In the genomic region with DNA sequence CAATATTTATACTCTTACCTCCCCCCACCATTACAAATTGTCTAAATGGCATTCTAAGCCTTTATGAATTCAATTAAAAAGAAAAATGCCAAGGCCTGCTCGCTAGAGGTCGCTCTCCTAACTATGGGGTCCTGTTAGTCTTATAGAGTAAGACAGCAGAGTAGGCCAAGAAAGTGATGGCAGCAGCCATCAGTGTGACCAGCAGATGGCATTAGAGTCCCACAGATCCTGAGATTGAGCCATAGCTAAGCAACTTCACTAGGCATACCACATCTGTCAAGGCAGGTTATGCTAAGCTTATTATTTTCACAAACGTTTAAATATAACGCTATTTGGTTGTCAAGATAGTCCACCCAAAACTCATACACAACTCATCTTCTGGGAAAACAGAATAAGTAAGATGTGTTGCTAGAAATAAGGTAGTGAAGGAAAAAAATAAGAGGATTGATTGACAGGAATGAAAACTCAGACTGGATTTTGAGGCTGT, we compare ENCODE assay signal across 8 cellular contexts. TPM values are rescaled to one million over a fixed set of nuclear protein-coding genes. Genes with fewer than 3 reads are reported as not detected.
DNase-seq lines count a peak whose midpoint lies in the region; ATAC-seq and TF ChIP-seq lines count a peak whose summit lies in the region.

No MANE protein-coding gene starts in this region.

- no peak overlapping the region for H2BK120ac ChIP-seq in neuronal stem cell (ENCODE audit: low read depth, low read length)

- no peaks in the 10 kb centered on the region for H3K36me3 Mint-ChIP-seq in activated T-cell treated with anti-CD3 and anti-CD28 coated beads, Interleukin-2, amount 50 U/mL, for 72 hours (ENCODE audit: insufficient read depth in 2 of 2)

- TF ChIP-seq CTCF in HCT116 (IDR thresholded peaks at IDR 0.05 in 2 of 3, conservative IDR thresholded peaks at IDR 0.05 in 1 of 3; ENCODE audit: borderline replicate concordance in 1 of 3, insufficient read depth in 1 of 3, low read depth in 2 of 3, low read length in 2 of 3) (peak; percentile 99 to 100 (median 99)), fibroblast of pulmonary artery (IDR thresholded peaks at IDR 0.05; ENCODE audit: low read length, missing control alignments) (peak; percentile 100)

- H3K4me3 ChIP-seq in HCT116 (replicated peaks in 1 of 2; ENCODE audit: low read depth in 1 of 2, low read length in 2 of 2) = no peak overlapping the region
- H3K4me3 ChIP-seq in MG63 = no peak overlapping the region
- no peak overlapping the region for H3K4me3 ChIP-seq in fibroblast of pulmonary artery (replicated peaks; ENCODE audit: low read depth, low read length)
- no peak overlapping the region for H3K4me3 ChIP-seq in neuronal stem cell (ENCODE audit: low read length in 2 of 2)

- POLR2A ChIA-PET in HCT116 (lab: Charles Lee) = interaction anchor here (0.6 to 1.6 kb wide), 2 partner anchors 8 to 121 kb away, joined by 3 read pairs; no protein-coding TSS in a partner anchor

- H3K79me2 ChIP-seq in HCT116 (ENCODE audit: insufficient read depth, low read length) = no peaks in the 10 kb centered on the region

- no CpG with 5 or more reads among the region's 4 CpGs for WGBS in neuronal stem cell (ENCODE audit: extremely low coverage in 2 of 2, insufficient read length in 2 of 2, insufficient replicate concordance in 1 of 2), 2 donors

- H3K9me2 ChIP-seq in HCT116 (ENCODE audit: insufficient read depth) = no peaks in the 10 kb centered on the region

- no peak overlapping the region for H3K27ac ChIP-seq in HCT116 (ENCODE audit: low read depth, low read length)
- no peak overlapping the region for H3K27ac ChIP-seq in neuronal stem cell (replicated peaks; ENCODE audit: low read length)
- no peak overlapping the region for H3K27ac ChIP-seq in substantia nigra (ENCODE audit: low read depth, low read length, poor library complexity, severe bottlenecking)

- H3K4ac ChIP-seq in neuronal stem cell (ENCODE audit: low read length) = no peak overlapping the region

- no peak overlapping the region for H2AFZ ChIP-seq in HCT116 (ENCODE audit: low read depth, low read length, poor library complexity, severe bottlenecking)
- H2AFZ ChIP-seq in neuronal stem cell (ENCODE audit: low read length) = no peak overlapping the region

- H3K4me1 ChIP-seq in HCT116 (ENCODE audit: control insufficient read depth in 1 of 2, insufficient read depth in 2 of 2, low read length in 2 of 2) (no peaks in the 10 kb centered on the region), neuronal stem cell (ENCODE audit: control insufficient read depth in 2 of 2, insufficient read depth in 1 of 2, low read depth in 1 of 2, low read length in 2 of 2) (no peaks in the 10 kb centered on the region)

- no peaks in the 10 kb centered on the region for H3K27me3 Mint-ChIP-seq in activated T-cell treated with anti-CD3 and anti-CD28 coated beads, Interleukin-2, amount 50 U/mL, for 72 hours (ENCODE audit: low read depth)

- H2BK5ac ChIP-seq in neuronal stem cell (ENCODE audit: low read length) = no peak overlapping the region

- H2BK12ac ChIP-seq in neuronal stem cell (ENCODE audit: low read length) = no peak overlapping the region

- H3K9me3 Mint-ChIP-seq in activated T-cell treated with anti-CD3 and anti-CD28 coated beads, Interleukin-2, amount 50 U/mL, for 72 hours = no peaks in the 10 kb centered on the region

- no peak overlapping the region for H2AK5ac ChIP-seq in neuronal stem cell (ENCODE audit: low read depth, low read length)

- H3K9ac ChIP-seq in HCT116 (ENCODE audit: low read length) = no peak overlapping the region
- H3K9ac ChIP-seq in neuronal stem cell (ENCODE audit: low read depth, low read length, poor library complexity) = no peak overlapping the region

- no peak overlapping the region for H3K4me3 Mint-ChIP-seq in activated T-cell treated with anti-CD3 and anti-CD28 coated beads, Interleukin-2, amount 50 U/mL, for 72 hours

- no peak overlapping the region for H3K18ac ChIP-seq in neuronal stem cell (ENCODE audit: low read length)

- H3K4me2 ChIP-seq in HCT116 (ENCODE audit: low read length) (no peak overlapping the region), neuronal stem cell (ENCODE audit: insufficient read depth, low read length, poor library complexity, severe bottlenecking) (no peak overlapping the region)

- no peak overlapping the region for H3K23ac ChIP-seq in neuronal stem cell (ENCODE audit: low read depth, low read length, poor library complexity)

- H4K20me1 ChIP-seq in HCT116 (ENCODE audit: insufficient read depth) = no peaks in the 10 kb centered on the region

- H3K27me3 ChIP-seq in HCT116 (ENCODE audit: insufficient read depth, low read length) = no peaks in the 10 kb centered on the region
- no peaks in the 10 kb centered on the region for H3K27me3 ChIP-seq in MG63
- H3K27me3 ChIP-seq in neuronal stem cell (ENCODE audit: control insufficient read depth in 3 of 3, insufficient read depth in 3 of 3, low read depth in 1 of 3, low read length in 3 of 3) = no peaks in the 10 kb centered on the region

- H3K9me3 ChIP-seq in HCT116 (ENCODE audit: control insufficient read depth in 1 of 2, insufficient read depth in 1 of 2, low read depth in 1 of 2, low read length in 2 of 2) (no peaks in the 10 kb centered on the region), MG63 (no peaks in the 10 kb centered on the region), neuronal stem cell (replicated peaks in 1 of 2; ENCODE audit: control insufficient read depth in 2 of 2, insufficient read depth in 1 of 2, low read depth in 1 of 2, low read length in 2 of 2) (no peaks in the 10 kb centered on the region)

- no peak overlapping the region for H3K27ac Mint-ChIP-seq in activated T-cell treated with anti-CD3 and anti-CD28 coated beads, Interleukin-2, amount 50 U/mL, for 72 hours

- H3K14ac ChIP-seq in neuronal stem cell (ENCODE audit: low read length) = no peak overlapping the region

- peak; percentile 100 for TF ChIP-seq RAD21 in HCT116 (IDR thresholded peaks at IDR 0.05; ENCODE audit: low read depth)

- no peak overlapping the region for H4K91ac ChIP-seq in neuronal stem cell (ENCODE audit: low read depth, low read length, poor library complexity)

- CTCF ChIA-PET in HCT116 (lab: Charles Lee) = interaction anchor here (0.6 to 1.7 kb wide), 34 partner anchors 9 to 905 kb away, joined by 3 to 61 read pairs (median 5); partner anchors contain the start of gene CNKSR3

- no peaks in the 10 kb centered on the region for H3K36me3 ChIP-seq in HCT116 (ENCODE audit: control insufficient read depth in 1 of 2, insufficient read depth in 2 of 2, low read length in 2 of 2)
- H3K36me3 ChIP-seq in MG63 = no peaks in the 10 kb centered on the region
- no peaks in the 10 kb centered on the region for H3K36me3 ChIP-seq in neuronal stem cell (replicated peaks in 1 of 2; ENCODE audit: control insufficient read depth in 2 of 2, insufficient read depth in 2 of 2, low read length in 2 of 2)

- TF ChIP-seq POLR2A in HCT116 (IDR thresholded peaks at IDR 0.05; ENCODE audit: borderline replicate concordance, extremely low read depth, insufficient read depth, insufficient read length) = no peak

- H3K79me1 ChIP-seq in neuronal stem cell (ENCODE audit: low read depth, low read length) = no peaks in the 10 kb centered on the region

- intact Hi-C loops in HCT116 (cut with micrococcal nuclease) = loop anchor here (1.0 to 5.0 kb wide), 8 partner anchors 57 to 642 kb away; partner anchors contain the start of gene SCAF8

- no peak overlapping the region for H2BK15ac ChIP-seq in neuronal stem cell (ENCODE audit: low read length)

- no peak overlapping the region for H4K8ac ChIP-seq in neuronal stem cell (ENCODE audit: low read depth, low read length)

- peak; percentile 91 for DNase-seq in GM04504 (ENCODE audit: low read depth)
- peak; percentile 94 for DNase-seq in HCT116 (ENCODE audit: low read depth, low spot score)
- DNase-seq in MG63 = peak; percentile 75
- peak; percentile 92 for DNase-seq in RPMI7951 (ENCODE audit: low read depth)
- DNase-seq in activated T-cell treated with anti-CD3 and anti-CD28 coated beads, Interleukin-2, amount 50 U/mL, for 72 hours = peak; percentile 85 to 86
- DNase-seq in fibroblast of pulmonary artery (ENCODE audit: low read depth) = peak; percentile 99
- peak; percentile 90 for DNase-seq in neuronal stem cell (ENCODE audit: low spot score)
- peak in 48 of 49 donors; percentile 3 to 93 (median 78) for DNase-seq in substantia nigra (lab: John Stamatoyannopoulos, UW)

- RAD21 ChIA-PET in HCT116 (lab: Charles Lee; ENCODE audit: low non-redundant PET in 1 of 2, low total read pairs in 2 of 2, uncharacterized antibody in 2 of 2, unreplicated experiment in 2 of 2) = interaction anchor here (0.6 to 1.1 kb wide), 4 partner anchors 24 to 252 kb away, joined by 3 to 5 read pairs (median 3); no protein-coding TSS in a partner anchor

- BruUV-seq in HCT116 (replicated peaks; lab: Mats Ljungman, UMichigan) = no TSS peak

- H3K4me1 Mint-ChIP-seq in activated T-cell treated with anti-CD3 and anti-CD28 coated beads, Interleukin-2, amount 50 U/mL, for 72 hours (ENCODE audit: low read depth) = no peaks in the 10 kb centered on the region

- ATAC-seq in HCT116 = peak; percentile 99
- ATAC-seq in activated T-cell treated with anti-CD3 and anti-CD28 coated beads, Interleukin-2, amount 50 U/mL, for 72 hours (replicated peaks in 1 of 2) = peak; percentile 100

TF ChIP-seq in HCT116, 20 proteins besides CTCF, POLR2A, EP300 and RAD21 (continues in another document):
- TF ChIP-seq ZFX (IDR thresholded peaks at IDR 0.05) (no peak), FOSL1 (IDR thresholded peaks at IDR 0.05; ENCODE audit: low read depth) (peak; percentile 14; the same call in 1 of the 2 replicates), SRF (IDR thresholded peaks at IDR 0.05; ENCODE audit: low read depth) (peak; percentile 80), CEBPB (IDR thresholded peaks at IDR 0.05; ENCODE audit: low read depth) (peak; percentile 30)

RNA-seq across cellular contexts. Expression of gene SCAF8, which starts 57.6 kb away (rescaled TPM):
- total RNA-seq in HCT116 (2021; ENCODE audit: unreplicated experiment) = 34.6 TPM
- 10.0 and 13.8 TPM in 2 replicates for polyA plus RNA-seq in HCT116 (2012)
- total RNA-seq in MG63 (2014; rRNA removed; shearing (Covaris generic); ENCODE audit: low replicate concordance) = 12.1 and 12.9 TPM in 2 replicates
- 18.3 and 21.4 TPM in 2 replicates for total RNA-seq in RPMI7951 (2014; rRNA removed; shearing (Covaris generic))
- total RNA-seq in activated T-cell treated with anti-CD3 and anti-CD28 coated beads, Interleukin-2, amount 50 U/mL, for 72 hours = 10 to 100 TPM; 40.2 to 45.0 TPM
- polyA plus RNA-seq in neuronal stem cell (2013, experiment 1 of 2) = 28.2 TPM
- 29.0 TPM for polyA plus RNA-seq in neuronal stem cell (2013, experiment 2 of 2)
